Comparison of ENCODE assay signal across 1 cellular context in the genomic region with DNA sequence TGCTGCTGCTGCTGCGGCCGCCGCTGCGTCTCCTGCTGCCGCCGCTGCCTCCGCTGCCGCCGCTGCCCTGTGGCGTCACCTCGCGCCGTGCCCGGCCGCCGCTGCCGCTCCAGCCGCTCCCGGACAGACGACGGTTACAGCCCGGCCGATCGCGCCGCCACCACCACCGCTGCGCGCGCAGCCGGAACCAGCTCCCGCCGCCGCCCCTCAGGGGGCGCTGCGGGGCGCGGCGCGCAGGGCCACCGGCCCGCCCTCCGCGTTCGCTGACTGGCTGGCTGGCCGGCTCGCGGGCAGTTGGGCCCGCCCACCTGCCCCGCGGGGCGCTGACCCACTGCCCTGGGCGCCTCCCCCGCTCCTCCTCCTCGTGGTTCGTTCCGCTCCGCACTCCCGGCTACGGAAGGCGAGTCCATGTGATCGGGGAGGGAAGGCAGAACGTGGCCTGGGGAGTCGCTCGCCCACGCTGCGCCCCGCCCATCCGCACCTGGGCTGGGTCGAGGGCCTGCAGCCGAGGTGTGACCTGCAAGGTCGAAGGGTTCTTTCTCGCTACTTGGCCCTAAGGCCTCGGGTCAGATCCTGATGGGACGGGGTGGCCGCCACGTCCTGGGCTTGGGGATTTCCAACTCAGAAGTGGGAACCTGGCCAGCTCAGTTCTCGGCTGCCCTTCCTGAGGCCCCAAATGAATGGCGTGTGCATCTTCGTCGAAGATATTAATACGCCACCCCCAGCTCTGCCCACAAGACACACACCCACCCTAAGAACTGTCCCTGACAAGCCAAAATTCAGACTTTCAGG.
TF ChIP-seq lines count a peak whose summit lies in the region.

A gene (minus strand): TSS at position 185 of the 792 bp plus-strand sequence. CDS start 19,303 bp downstream, outside the sequence.

TF ChIP-seq in HepG2, 621 proteins besides CTCF, POLR2A, EP300 and RAD21 (continued from another document):
- TF ChIP-seq, protein P1, sequence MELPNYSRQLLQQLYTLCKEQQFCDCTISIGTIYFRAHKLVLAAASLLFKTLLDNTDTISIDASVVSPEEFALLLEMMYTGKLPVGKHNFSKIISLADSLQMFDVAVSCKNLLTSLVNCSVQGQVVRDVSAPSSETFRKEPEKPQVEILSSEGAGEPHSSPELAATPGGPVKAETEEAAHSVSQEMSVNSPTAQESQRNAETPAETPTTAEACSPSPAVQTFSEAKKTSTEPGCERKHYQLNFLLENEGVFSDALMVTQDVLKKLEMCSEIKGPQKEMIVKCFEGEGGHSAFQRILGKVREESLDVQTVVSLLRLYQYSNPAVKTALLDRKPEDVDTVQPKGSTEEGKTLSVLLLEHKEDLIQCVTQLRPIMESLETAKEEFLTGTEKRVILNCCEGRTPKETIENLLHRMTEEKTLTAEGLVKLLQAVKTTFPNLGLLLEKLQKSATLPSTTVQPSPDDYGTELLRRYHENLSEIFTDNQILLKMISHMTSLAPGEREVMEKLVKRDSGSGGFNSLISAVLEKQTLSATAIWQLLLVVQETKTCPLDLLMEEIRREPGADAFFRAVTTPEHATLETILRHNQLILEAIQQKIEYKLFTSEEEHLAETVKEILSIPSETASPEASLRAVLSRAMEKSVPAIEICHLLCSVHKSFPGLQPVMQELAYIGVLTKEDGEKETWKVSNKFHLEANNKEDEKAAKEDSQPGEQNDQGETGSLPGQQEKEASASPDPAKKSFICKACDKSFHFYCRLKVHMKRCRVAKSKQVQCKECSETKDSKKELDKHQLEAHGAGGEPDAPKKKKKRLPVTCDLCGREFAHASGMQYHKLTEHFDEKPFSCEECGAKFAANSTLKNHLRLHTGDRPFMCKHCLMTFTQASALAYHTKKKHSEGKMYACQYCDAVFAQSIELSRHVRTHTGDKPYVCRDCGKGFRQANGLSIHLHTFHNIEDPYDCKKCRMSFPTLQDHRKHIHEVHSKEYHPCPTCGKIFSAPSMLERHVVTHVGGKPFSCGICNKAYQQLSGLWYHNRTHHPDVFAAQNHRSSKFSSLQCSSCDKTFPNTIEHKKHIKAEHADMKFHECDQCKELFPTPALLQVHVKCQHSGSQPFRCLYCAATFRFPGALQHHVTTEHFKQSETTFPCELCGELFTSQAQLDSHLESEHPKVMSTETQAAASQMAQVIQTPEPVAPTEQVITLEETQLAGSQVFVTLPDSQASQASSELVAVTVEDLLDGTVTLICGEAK (IDR thresholded peaks at IDR 0.05): no peak
- TF ChIP-seq, protein P1 (CRISPR knock-in tag; IDR thresholded peaks at IDR 0.05): peak; percentile 96
- TF ChIP-seq, protein P2, sequence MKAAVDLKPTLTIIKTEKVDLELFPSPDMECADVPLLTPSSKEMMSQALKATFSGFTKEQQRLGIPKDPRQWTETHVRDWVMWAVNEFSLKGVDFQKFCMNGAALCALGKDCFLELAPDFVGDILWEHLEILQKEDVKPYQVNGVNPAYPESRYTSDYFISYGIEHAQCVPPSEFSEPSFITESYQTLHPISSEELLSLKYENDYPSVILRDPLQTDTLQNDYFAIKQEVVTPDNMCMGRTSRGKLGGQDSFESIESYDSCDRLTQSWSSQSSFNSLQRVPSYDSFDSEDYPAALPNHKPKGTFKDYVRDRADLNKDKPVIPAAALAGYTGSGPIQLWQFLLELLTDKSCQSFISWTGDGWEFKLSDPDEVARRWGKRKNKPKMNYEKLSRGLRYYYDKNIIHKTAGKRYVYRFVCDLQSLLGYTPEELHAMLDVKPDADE (CRISPR knock-in tag; IDR thresholded peaks at IDR 0.05): peak; percentile 95; the same call in 1 of the 2 replicates
- TF ChIP-seq ZNF510 (CRISPR knock-in tag; IDR thresholded peaks at IDR 0.05; ENCODE audit: low read depth) (peak; percentile 98), SNAI1 (CRISPR knock-in tag; IDR thresholded peaks at IDR 0.05; ENCODE audit: borderline replicate concordance) (peak; percentile 87), MAZ (IDR thresholded peaks at IDR 0.05; ENCODE audit: borderline replicate concordance, low read depth, low read length) (peak; percentile 94), MAZ (CRISPR knock-in tag; IDR thresholded peaks at IDR 0.05; ENCODE audit: low read depth) (peak; percentile 99), ETV5 (CRISPR knock-in tag; IDR thresholded peaks at IDR 0.05; ENCODE audit: borderline replicate concordance) (peak; percentile 83), ZNF781 (CRISPR knock-in tag; IDR thresholded peaks at IDR 0.05; ENCODE audit: borderline replicate concordance, not compliant biosample characterization) (peak; percentile 90), ZNF292 (CRISPR knock-in tag; IDR thresholded peaks at IDR 0.05; ENCODE audit: borderline replicate concordance, low read depth) (0 out of 2 replicates have a peak, but pooled peaks have one; percentile 64), NCOA5 (CRISPR knock-in tag; IDR thresholded peaks at IDR 0.05) (no peak), ZNF496 (CRISPR knock-in tag; IDR thresholded peaks at IDR 0.05; ENCODE audit: insufficient replicate concordance) (no peak), PAX8 (CRISPR knock-in tag; IDR thresholded peaks at IDR 0.05; ENCODE audit: borderline replicate concordance) (peak; percentile 94; the same call in 1 of the 2 replicates), ZNF569 (CRISPR knock-in tag; IDR thresholded peaks at IDR 0.05; ENCODE audit: borderline replicate concordance) (peak; percentile 20; the same call in 1 of the 2 replicates), NFATC3 (CRISPR knock-in tag; IDR thresholded peaks at IDR 0.05) (0 out of 2 replicates have a peak, but pooled peaks have one; percentile 84), ZNF878 (CRISPR knock-in tag; IDR thresholded peaks at IDR 0.05) (0 out of 2 replicates have a peak, but pooled peaks have one; percentile 70), SMARCC2 (IDR thresholded peaks at IDR 0.05) (no peak), NFKBIZ (CRISPR knock-in tag; IDR thresholded peaks at IDR 0.05) (peak; percentile 87), ZNF607 (CRISPR knock-in tag; IDR thresholded peaks at IDR 0.05; ENCODE audit: borderline replicate concordance) (peak; percentile 99), HNRNPLL (IDR thresholded peaks at IDR 0.05; ENCODE audit: low read depth, low read length, poor library complexity, severe bottlenecking) (no peak), ZBTB3 (CRISPR knock-in tag; IDR thresholded peaks at IDR 0.05; ENCODE audit: borderline replicate concordance, low read depth) (peak; percentile 87; the same call in 1 of the 2 replicates), ZNF20 (CRISPR knock-in tag; IDR thresholded peaks at IDR 0.05) (no peak), ZNF235 (CRISPR knock-in tag; IDR thresholded peaks at IDR 0.05; ENCODE audit: borderline replicate concordance) (peak; percentile 93; the same call in 1 of the 2 replicates), ONECUT2 (CRISPR knock-in tag; IDR thresholded peaks at IDR 0.05) (peak; percentile 70)
- TF ChIP-seq, protein P3, sequence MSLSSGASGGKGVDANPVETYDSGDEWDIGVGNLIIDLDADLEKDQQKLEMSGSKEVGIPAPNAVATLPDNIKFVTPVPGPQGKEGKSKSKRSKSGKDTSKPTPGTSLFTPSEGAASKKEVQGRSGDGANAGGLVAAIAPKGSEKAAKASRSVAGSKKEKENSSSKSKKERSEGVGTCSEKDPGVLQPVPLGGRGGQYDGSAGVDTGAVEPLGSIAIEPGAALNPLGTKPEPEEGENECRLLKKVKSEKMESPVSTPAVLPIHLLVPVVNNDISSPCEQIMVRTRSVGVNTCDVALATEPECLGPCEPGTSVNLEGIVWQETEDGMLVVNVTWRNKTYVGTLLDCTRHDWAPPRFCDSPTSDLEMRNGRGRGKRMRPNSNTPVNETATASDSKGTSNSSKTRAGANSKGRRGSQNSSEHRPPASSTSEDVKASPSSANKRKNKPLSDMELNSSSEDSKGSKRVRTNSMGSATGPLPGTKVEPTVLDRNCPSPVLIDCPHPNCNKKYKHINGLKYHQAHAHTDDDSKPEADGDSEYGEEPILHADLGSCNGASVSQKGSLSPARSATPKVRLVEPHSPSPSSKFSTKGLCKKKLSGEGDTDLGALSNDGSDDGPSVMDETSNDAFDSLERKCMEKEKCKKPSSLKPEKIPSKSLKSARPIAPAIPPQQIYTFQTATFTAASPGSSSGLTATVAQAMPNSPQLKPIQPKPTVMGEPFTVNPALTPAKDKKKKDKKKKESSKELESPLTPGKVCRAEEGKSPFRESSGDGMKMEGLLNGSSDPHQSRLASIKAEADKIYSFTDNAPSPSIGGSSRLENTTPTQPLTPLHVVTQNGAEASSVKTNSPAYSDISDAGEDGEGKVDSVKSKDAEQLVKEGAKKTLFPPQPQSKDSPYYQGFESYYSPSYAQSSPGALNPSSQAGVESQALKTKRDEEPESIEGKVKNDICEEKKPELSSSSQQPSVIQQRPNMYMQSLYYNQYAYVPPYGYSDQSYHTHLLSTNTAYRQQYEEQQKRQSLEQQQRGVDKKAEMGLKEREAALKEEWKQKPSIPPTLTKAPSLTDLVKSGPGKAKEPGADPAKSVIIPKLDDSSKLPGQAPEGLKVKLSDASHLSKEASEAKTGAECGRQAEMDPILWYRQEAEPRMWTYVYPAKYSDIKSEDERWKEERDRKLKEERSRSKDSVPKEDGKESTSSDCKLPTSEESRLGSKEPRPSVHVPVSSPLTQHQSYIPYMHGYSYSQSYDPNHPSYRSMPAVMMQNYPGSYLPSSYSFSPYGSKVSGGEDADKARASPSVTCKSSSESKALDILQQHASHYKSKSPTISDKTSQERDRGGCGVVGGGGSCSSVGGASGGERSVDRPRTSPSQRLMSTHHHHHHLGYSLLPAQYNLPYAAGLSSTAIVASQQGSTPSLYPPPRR (CRISPR knock-in tag; IDR thresholded peaks at IDR 0.05; ENCODE audit: borderline replicate concordance): peak; percentile 85
- TF ChIP-seq, protein P4, sequence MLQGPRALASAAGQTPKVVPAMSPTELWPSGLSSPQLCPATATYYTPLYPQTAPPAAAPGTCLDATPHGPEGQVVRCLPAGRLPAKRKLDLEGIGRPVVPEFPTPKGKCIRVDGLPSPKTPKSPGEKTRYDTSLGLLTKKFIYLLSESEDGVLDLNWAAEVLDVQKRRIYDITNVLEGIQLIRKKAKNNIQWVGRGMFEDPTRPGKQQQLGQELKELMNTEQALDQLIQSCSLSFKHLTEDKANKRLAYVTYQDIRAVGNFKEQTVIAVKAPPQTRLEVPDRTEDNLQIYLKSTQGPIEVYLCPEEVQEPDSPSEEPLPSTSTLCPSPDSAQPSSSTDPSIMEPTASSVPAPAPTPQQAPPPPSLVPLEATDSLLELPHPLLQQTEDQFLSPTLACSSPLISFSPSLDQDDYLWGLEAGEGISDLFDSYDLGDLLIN (CRISPR knock-in tag; IDR thresholded peaks at IDR 0.05; ENCODE audit: borderline replicate concordance): peak; percentile 62; the same call in 1 of the 2 replicates
- TF ChIP-seq, protein P5, sequence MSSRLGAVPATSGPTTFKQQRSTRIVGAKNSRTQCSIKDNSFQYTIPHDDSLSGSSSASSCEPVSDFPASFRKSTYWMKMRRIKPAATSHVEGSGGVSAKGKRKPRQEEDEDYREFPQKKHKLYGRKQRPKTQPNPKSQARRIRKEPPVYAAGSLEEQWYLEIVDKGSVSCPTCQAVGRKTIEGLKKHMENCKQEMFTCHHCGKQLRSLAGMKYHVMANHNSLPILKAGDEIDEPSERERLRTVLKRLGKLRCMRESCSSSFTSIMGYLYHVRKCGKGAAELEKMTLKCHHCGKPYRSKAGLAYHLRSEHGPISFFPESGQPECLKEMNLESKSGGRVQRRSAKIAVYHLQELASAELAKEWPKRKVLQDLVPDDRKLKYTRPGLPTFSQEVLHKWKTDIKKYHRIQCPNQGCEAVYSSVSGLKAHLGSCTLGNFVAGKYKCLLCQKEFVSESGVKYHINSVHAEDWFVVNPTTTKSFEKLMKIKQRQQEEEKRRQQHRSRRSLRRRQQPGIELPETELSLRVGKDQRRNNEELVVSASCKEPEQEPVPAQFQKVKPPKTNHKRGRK (CRISPR knock-in tag; IDR thresholded peaks at IDR 0.05): 0 out of 2 replicates have a peak, but pooled peaks have one; percentile 60
- TF ChIP-seq, protein P6, sequence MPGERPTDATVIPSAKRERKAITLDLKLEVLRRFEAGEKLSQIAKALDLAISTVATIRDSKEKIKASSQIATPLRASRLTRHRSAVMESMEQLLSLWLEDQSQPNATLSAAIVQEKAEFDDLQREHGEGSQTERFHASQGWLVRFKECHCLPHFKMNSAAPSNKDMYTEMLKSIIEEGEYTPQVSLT (CRISPR knock-in tag; IDR thresholded peaks at IDR 0.05; ENCODE audit: borderline replicate concordance, low read depth): no peak; the same call in 1 of the 2 replicates
TF ChIP-seq in HepG2: peak in this region for 465.
